ENCODE assay signal across 8 cellular contexts in genomic region chr10:97336942-97337719, GRCh38. TPM values are rescaled to one million over a fixed set of nuclear protein-coding genes. Genes with fewer than 3 reads are reported as not detected.
A peak's percentile ranks its signal among the peaks of the same experiment; 100 is the strongest.
DNase-seq lines count a peak whose midpoint lies in the region; TF ChIP-seq lines count a peak whose summit lies in the region.

No MANE protein-coding gene starts in this region.

- 21% methylated on average over 9 of the region's 9 CpGs for WGBS in suprapubic skin

- no peaks in the 10 kb centered on the region for H3K9me3 ChIP-seq in suprapubic skin

- H3K4me1 ChIP-seq in suprapubic skin: peaks cover 44% of the 10 kb centered on the region

- H3K27me3 ChIP-seq in suprapubic skin: no peaks in the 10 kb centered on the region

- TF ChIP-seq EP300 in suprapubic skin (IDR thresholded peaks at IDR 0.05): no peak

- no peaks in the 10 kb centered on the region for H3K36me3 ChIP-seq in suprapubic skin

- DNase-seq in DMS 273 (lab: John Stamatoyannopoulos, UW; ENCODE audit: unreplicated experiment) (peak; percentile 53), DMS 273 treated with DMSO at 0.1 percent for 48 hours (lab: John Stamatoyannopoulos, UW) (no peak), iPS-NIHi11 (ENCODE audit: low spot score) (peak; percentile 61), suprapubic skin (ENCODE audit: low spot score in 2 of 2) (peak in 1 of 2 donors; percentile 80), HPDE6-E6E7 (ENCODE audit: extremely low spot score) (no peak), hippocampal formation (lab: John Stamatoyannopoulos, UW) (no peak), GM19238 (ENCODE audit: insufficient read length, low spot score) (no peak)

- TF ChIP-seq POLR2A in suprapubic skin (IDR thresholded peaks at IDR 0.05): no peak

- H3K4me3 ChIP-seq in suprapubic skin: peak overlapping the region; percentile 30

- peak overlapping the region; percentile 96 for H3K27ac ChIP-seq in VCaP
- peak overlapping the region; percentile 98 for H3K27ac ChIP-seq in suprapubic skin

- TF ChIP-seq CTCF in VCaP (conservative IDR thresholded peaks at IDR 0.05) (no peak), suprapubic skin (IDR thresholded peaks at IDR 0.05) (no peak)

RNA-seq across cellular contexts. Expression of gene FRAT2, which starts 2.6 kb away (rescaled TPM):
- total RNA-seq in suprapubic skin: 10 to 100 TPM; 30.9 to 58.0 (median 38.4) TPM

RNA-seq across cellular contexts. Expression of gene FRAT1, which starts 18.1 kb away (rescaled TPM):
- 1 to 10 TPM; 5.2 to 8.4 (median 7.2) TPM for total RNA-seq in suprapubic skin

RNA-seq across cellular contexts. Expression of gene ARHGAP19, which starts 44.7 kb away (rescaled TPM):
- 10 to 100 TPM in 3 of 4 donors, 1 to 10 TPM in 1; 8.0 to 12.8 (median 11.2) TPM for total RNA-seq in suprapubic skin

Comparison
In these comparisons a context has a peak if more than half of its experiments do, and no peak if none do; other contexts are left out.
1. DNase-seq: peak in DMS 273 (single experiment) and iPS-NIHi11 (single experiment); none in DMS 273 treated with DMSO at 0.1 percent for 48 hours (single experiment), HPDE6-E6E7 (single experiment), hippocampal formation (0 of 2) and GM19238 (single experiment).